ENCODE assay signal across 2 cellular contexts in the genomic region with DNA sequence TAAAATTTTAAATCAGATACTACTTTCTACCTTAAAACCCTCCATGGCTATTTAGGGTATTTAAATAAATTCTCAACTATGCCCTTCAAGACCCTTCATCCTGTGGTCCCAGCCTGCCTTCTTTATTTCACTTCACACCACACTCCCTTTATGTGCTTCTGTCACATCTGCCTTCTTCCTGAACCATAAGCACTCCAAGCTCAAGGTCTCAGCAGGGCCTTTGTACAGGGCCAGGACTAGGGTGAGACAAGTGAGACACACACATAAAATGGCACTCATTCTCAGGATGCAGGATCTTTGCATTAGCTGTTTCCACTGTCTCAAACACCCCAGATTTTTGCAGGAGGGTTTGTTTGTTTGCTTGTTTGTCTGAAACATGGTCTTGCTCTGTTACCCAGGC.
TF ChIP-seq lines count a peak whose summit lies in the region.

No MANE protein-coding gene starts in this region.

TF ChIP-seq in GM12878, 131 proteins besides CTCF, POLR2A, EP300 and RAD21 (continues in another document):
- TF ChIP-seq IKZF1 (conservative IDR thresholded peaks at IDR 0.05) (no peak), RUNX3 (IDR thresholded peaks at IDR 0.05; ENCODE audit: low read length) (no peak), ZSCAN29 (IDR thresholded peaks at IDR 0.05) (no peak), RFX5 (IDR thresholded peaks at IDR 0.05; ENCODE audit: low read depth, low read length) (no peak), NR2C1 (IDR thresholded peaks at IDR 0.05) (no peak), ZNF592 (IDR thresholded peaks at IDR 0.05) (no peak), REST (IDR thresholded peaks at IDR 0.05; ENCODE audit: low read depth, low read length) (no peak)
- TF ChIP-seq, protein P1, sequence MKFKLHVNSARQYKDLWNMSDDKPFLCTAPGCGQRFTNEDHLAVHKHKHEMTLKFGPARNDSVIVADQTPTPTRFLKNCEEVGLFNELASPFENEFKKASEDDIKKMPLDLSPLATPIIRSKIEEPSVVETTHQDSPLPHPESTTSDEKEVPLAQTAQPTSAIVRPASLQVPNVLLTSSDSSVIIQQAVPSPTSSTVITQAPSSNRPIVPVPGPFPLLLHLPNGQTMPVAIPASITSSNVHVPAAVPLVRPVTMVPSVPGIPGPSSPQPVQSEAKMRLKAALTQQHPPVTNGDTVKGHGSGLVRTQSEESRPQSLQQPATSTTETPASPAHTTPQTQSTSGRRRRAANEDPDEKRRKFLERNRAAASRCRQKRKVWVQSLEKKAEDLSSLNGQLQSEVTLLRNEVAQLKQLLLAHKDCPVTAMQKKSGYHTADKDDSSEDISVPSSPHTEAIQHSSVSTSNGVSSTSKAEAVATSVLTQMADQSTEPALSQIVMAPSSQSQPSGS (IDR thresholded peaks at IDR 0.05; ENCODE audit: low read length): no peak
- TF ChIP-seq, protein P2, sequence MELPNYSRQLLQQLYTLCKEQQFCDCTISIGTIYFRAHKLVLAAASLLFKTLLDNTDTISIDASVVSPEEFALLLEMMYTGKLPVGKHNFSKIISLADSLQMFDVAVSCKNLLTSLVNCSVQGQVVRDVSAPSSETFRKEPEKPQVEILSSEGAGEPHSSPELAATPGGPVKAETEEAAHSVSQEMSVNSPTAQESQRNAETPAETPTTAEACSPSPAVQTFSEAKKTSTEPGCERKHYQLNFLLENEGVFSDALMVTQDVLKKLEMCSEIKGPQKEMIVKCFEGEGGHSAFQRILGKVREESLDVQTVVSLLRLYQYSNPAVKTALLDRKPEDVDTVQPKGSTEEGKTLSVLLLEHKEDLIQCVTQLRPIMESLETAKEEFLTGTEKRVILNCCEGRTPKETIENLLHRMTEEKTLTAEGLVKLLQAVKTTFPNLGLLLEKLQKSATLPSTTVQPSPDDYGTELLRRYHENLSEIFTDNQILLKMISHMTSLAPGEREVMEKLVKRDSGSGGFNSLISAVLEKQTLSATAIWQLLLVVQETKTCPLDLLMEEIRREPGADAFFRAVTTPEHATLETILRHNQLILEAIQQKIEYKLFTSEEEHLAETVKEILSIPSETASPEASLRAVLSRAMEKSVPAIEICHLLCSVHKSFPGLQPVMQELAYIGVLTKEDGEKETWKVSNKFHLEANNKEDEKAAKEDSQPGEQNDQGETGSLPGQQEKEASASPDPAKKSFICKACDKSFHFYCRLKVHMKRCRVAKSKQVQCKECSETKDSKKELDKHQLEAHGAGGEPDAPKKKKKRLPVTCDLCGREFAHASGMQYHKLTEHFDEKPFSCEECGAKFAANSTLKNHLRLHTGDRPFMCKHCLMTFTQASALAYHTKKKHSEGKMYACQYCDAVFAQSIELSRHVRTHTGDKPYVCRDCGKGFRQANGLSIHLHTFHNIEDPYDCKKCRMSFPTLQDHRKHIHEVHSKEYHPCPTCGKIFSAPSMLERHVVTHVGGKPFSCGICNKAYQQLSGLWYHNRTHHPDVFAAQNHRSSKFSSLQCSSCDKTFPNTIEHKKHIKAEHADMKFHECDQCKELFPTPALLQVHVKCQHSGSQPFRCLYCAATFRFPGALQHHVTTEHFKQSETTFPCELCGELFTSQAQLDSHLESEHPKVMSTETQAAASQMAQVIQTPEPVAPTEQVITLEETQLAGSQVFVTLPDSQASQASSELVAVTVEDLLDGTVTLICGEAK (IDR thresholded peaks at IDR 0.05; ENCODE audit: borderline replicate concordance): no peak

TF ChIP-seq in WTC11, 78 proteins besides CTCF, POLR2A, EP300 and RAD21:
- TF ChIP-seq USF1 (CRISPR knock-in tag; IDR thresholded peaks at IDR 0.05): no peak
- no peak for TF ChIP-seq CREB1 (CRISPR knock-in tag; IDR thresholded peaks at IDR 0.05)
- TF ChIP-seq MXD4 (CRISPR knock-in tag; IDR thresholded peaks at IDR 0.05; ENCODE audit: borderline replicate concordance): no peak
- TF ChIP-seq, protein P3, sequence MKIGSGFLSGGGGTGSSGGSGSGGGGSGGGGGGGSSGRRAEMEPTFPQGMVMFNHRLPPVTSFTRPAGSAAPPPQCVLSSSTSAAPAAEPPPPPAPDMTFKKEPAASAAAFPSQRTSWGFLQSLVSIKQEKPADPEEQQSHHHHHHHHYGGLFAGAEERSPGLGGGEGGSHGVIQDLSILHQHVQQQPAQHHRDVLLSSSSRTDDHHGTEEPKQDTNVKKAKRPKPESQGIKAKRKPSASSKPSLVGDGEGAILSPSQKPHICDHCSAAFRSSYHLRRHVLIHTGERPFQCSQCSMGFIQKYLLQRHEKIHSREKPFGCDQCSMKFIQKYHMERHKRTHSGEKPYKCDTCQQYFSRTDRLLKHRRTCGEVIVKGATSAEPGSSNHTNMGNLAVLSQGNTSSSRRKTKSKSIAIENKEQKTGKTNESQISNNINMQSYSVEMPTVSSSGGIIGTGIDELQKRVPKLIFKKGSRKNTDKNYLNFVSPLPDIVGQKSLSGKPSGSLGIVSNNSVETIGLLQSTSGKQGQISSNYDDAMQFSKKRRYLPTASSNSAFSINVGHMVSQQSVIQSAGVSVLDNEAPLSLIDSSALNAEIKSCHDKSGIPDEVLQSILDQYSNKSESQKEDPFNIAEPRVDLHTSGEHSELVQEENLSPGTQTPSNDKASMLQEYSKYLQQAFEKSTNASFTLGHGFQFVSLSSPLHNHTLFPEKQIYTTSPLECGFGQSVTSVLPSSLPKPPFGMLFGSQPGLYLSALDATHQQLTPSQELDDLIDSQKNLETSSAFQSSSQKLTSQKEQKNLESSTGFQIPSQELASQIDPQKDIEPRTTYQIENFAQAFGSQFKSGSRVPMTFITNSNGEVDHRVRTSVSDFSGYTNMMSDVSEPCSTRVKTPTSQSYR (CRISPR knock-in tag; IDR thresholded peaks at IDR 0.05): no peak
- no peak for TF ChIP-seq CDX4 (CRISPR knock-in tag; IDR thresholded peaks at IDR 0.05; ENCODE audit: borderline replicate concordance)
- no peak for TF ChIP-seq ATF1 (CRISPR knock-in tag; IDR thresholded peaks at IDR 0.05)
